9 cellular contexts compared by ENCODE assay signal in genomic region chr19:10478903-10479384, GRCh38. TPM values are rescaled to one million over a fixed set of nuclear protein-coding genes. Genes with fewer than 3 reads are reported as not detected.
DNase-seq lines count a peak whose midpoint lies in the region; ATAC-seq and TF ChIP-seq lines count a peak whose summit lies in the region.
"Had no signal": no experiment of that assay in that cellular context is flagged by ENCODE, and none has a peak within 500 bp of the region (broad histone marks: within the 10 kb centered on the region; RNA-seq: fewer than 3 reads in every experiment).

No MANE protein-coding gene starts in this region.

- H3K9me3 Mint-ChIP-seq in CD4-positive, alpha-beta T cell: no peaks in the 10 kb centered on the region

- H3K4me3 ChIP-seq in SJCRH30 (no peak overlapping the region), stomach (peak overlapping the region; percentile 34 to 51 (median 44))

- H3K4me1 ChIP-seq in SJCRH30 (no peaks in the 10 kb centered on the region), stomach (peaks cover 9 to 25% (median 23%) of the 10 kb centered on the region in 4 donors)

- H3K27me3 ChIP-seq in CD4-positive, alpha-beta T cell (ENCODE audit: control insufficient read depth, insufficient read depth, low read length): no peaks in the 10 kb centered on the region
- H3K27me3 ChIP-seq in SJCRH30 (no peaks in the 10 kb centered on the region), stomach (no peaks in the 10 kb centered on the region)

- peaks cover 9% of the 10 kb centered on the region for H3K4me1 Mint-ChIP-seq in CD4-positive, alpha-beta T cell (ENCODE audit: low read depth)

- peak overlapping the region; percentile 83 for H3K4me3 Mint-ChIP-seq in CD4-positive, alpha-beta T cell

- no peaks in the 10 kb centered on the region for H3K9me3 ChIP-seq in CD4-positive, alpha-beta T cell (ENCODE audit: control insufficient read depth, low read length)
- H3K9me3 ChIP-seq in SJCRH30 (replicated peaks) (no peaks in the 10 kb centered on the region), stomach (no peaks in the 10 kb centered on the region)

- TF ChIP-seq POLR2A in stomach (IDR thresholded peaks at IDR 0.05): no peak

- POLR2A ChIA-PET in CD4-positive, alpha-beta T cell (lab: Charles Lee): interaction anchor here (0.6 to 1.3 kb wide), 4 partner anchors 75 to 159 kb away, joined by 3 to 5 read pairs (median 3); no protein-coding TSS in a partner anchor

- H3K27ac ChIP-seq in CD4-positive, alpha-beta T cell (ENCODE audit: low read depth, low read length): peak overlapping the region; percentile 21
- no peak overlapping the region for H3K27ac ChIP-seq in SJCRH30
- H3K27ac ChIP-seq in stomach: peak overlapping the region in 3 of 5 donors; percentile 3 to 55 (median 36)
- H3K27ac ChIP-seq: HL-60 had no signal

- ATAC-seq in CD4-positive, alpha-beta T cell (ENCODE audit: poor library complexity): peak; percentile 99
- no peak for ATAC-seq in GM18502 (IDR thresholded peaks at IDR 0.05; ENCODE audit: poor library complexity, unreplicated experiment)

- no peak for TF ChIP-seq EP300 in stomach (IDR thresholded peaks at IDR 0.05)

- CTCF ChIA-PET in CD4-positive, alpha-beta T cell (lab: Charles Lee): interaction anchor here (0.6 to 1.6 kb wide), 9 partner anchors 8 to 385 kb away, joined by 3 to 8 read pairs (median 4); no protein-coding TSS in a partner anchor

- H3K36me3 ChIP-seq in SJCRH30: no peaks in the 10 kb centered on the region
- peaks cover 0 to 2% (median under 1%) of the 10 kb centered on the region in 4 donors for H3K36me3 ChIP-seq in stomach

- peak; percentile 79 to 91 (median 86) for DNase-seq in CD4-positive, alpha-beta T cell
- DNase-seq in HUDEP-2 (lab: John Stamatoyannopoulos, UW; ENCODE audit: unreplicated experiment in 76 of 76): peak; percentile 56 to 99 (median 95)
- peak; percentile 73 to 78 for DNase-seq in SJCRH30
- DNase-seq in activated gamma-delta T cell treated with Interleukin-2 at 50 U/mL for 16 hours: peak; percentile 84
- DNase-seq in foreskin melanocyte: peak; percentile 87
- peak; percentile 68 to 98 (median 91) for DNase-seq in nucleus accumbens (lab: John Stamatoyannopoulos, UW)
- DNase-seq in stomach: peak; percentile 91

- WGBS in stomach, 5 donors: 0 to 5% (median 3%) methylated on average over 22 to 36 of the region's 36 CpGs

- intact Hi-C loops in CD4-positive, alpha-beta T cell (cut with DNase I, micrococcal nuclease): loop anchor here (2.0 to 5.0 kb wide), 3 partner anchors 16 to 74 kb away; no protein-coding TSS in a partner anchor
- intact Hi-C loops in stomach (cut with DNase I; ENCODE audit: low total_unique reads): no loop called here

- TF ChIP-seq CTCF in CD4-positive, alpha-beta T cell (IDR thresholded peaks at IDR 0.05): peak; percentile 93
- peak in 3 of 7 experiments; percentile 71 to 78 (median 78) for TF ChIP-seq CTCF in stomach (IDR thresholded peaks at IDR 0.05)

- no peaks in the 10 kb centered on the region for H3K27me3 Mint-ChIP-seq in CD4-positive, alpha-beta T cell

- H3K27ac Mint-ChIP-seq in CD4-positive, alpha-beta T cell: peak overlapping the region; percentile 89

- no peaks in the 10 kb centered on the region for H3K36me3 Mint-ChIP-seq in CD4-positive, alpha-beta T cell (ENCODE audit: low read depth)

RNA-seq across cellular contexts. Expression of gene KEAP1, which starts 24.2 kb away (rescaled TPM):
- total RNA-seq in CD4-positive, alpha-beta T cell: 10 to 100 TPM; 10.5 to 11.6 TPM
- total RNA-seq in SJCRH30 (2014; rRNA removed; shearing (Covaris generic)): 45.3 and 50.5 TPM in 2 replicates
- total RNA-seq in stomach: 10 to 100 TPM; 15.8 to 84.9 (median 24.6) TPM
- 10 to 100 TPM; 49.6 to 88.1 (median 52.3) TPM for polyA plus RNA-seq in stomach

RNA-seq across cellular contexts. Expression of gene S1PR5, which starts 38.3 kb away (rescaled TPM):
- total RNA-seq in CD4-positive, alpha-beta T cell: under 1 TPM; 0.55 to 0.92 TPM
- 2.4 and 2.6 TPM in 2 replicates for total RNA-seq in SJCRH30 (2014; rRNA removed; shearing (Covaris generic))
- under 1 TPM in 1 of 5 donors, not detected in 4; 0.73 TPM for total RNA-seq in stomach
- 10 to 100 TPM in 1 of 3 donors, under 1 TPM in 1, not detected in 1; 0.19 to 13.3 TPM for polyA plus RNA-seq in stomach

RNA-seq across cellular contexts. Expression of gene PDE4A, which starts 58.6 kb away (rescaled TPM):
- total RNA-seq in CD4-positive, alpha-beta T cell: 1 to 10 TPM; 1.5 to 2.1 TPM
- total RNA-seq in SJCRH30 (2014; rRNA removed; shearing (Covaris generic)): 3.7 and 4.2 TPM in 2 replicates
- 10 to 100 TPM in 2 of 5 donors, 1 to 10 TPM in 3; 2.3 to 30.7 (median 8.9) TPM for total RNA-seq in stomach
- polyA plus RNA-seq in stomach: 10 to 100 TPM in 2 of 3 donors, 1 to 10 TPM in 1; 5.0 to 12.9 (median 11.0) TPM
